Comparison of ENCODE assay signal across 7 cellular contexts in genomic region chr2:96146881-96147592, GRCh38. TPM values are rescaled to one million over a fixed set of nuclear protein-coding genes. Genes with fewer than 3 reads are reported as not detected.
DNase-seq lines count a peak whose midpoint lies in the region; ATAC-seq, FAIRE-seq and TF ChIP-seq lines count a peak whose summit lies in the region.

No MANE protein-coding gene starts in this region.

- peak overlapping the region; percentile 74 to 97 (median 82) for H3K27ac ChIP-seq in Peyer's patch
- H3K27ac ChIP-seq in spleen, result peak overlapping the region; percentile 74 to 95 (median 86)

- TF ChIP-seq POLR2A in Peyer's patch (IDR thresholded peaks at IDR 0.05) (no peak), spleen (IDR thresholded peaks at IDR 0.05) (no peak)

- WGBS in spleen, 5 donors, result 75 to 81% (median 76%) methylated on average over 8 to 9 of the region's 9 CpGs

- no peak for DNase-seq in GM18507 (ENCODE audit: extremely low spot score, insufficient read length, low read depth)
- DNase-seq in Peyer's patch, result peak in 1 of 3 donors; percentile 48
- DNase-seq in effector memory CD8-positive, alpha-beta T cell, result no peak
- peak; percentile 68 for DNase-seq in spleen
- no peak for DNase-seq in foreskin fibroblast

- no peak for ATAC-seq in effector memory CD8-positive, alpha-beta T cell (replicated peaks)
- ATAC-seq in HG02840 (IDR thresholded peaks at IDR 0.05; ENCODE audit: low FRiP score, unreplicated experiment) (no peak), GM19324 (IDR thresholded peaks at IDR 0.05; ENCODE audit: low FRiP score, unreplicated experiment) (no peak)

- H3K27me3 Mint-ChIP-seq in effector memory CD8-positive, alpha-beta T cell, result no peaks in the 10 kb centered on the region

- H3K9me3 ChIP-seq in Peyer's patch (no peaks in the 10 kb centered on the region), spleen (no peaks in the 10 kb centered on the region)

- peak overlapping the region; percentile 93 to 95 for H3K4me3 Mint-ChIP-seq in effector memory CD8-positive, alpha-beta T cell

- H3K4me1 ChIP-seq in Peyer's patch (peaks cover 0 to 41% (median 33%) of the 10 kb centered on the region in 4 donors), spleen (peaks cover 27 to 86% (median 73%) of the 10 kb centered on the region in 6 donors)

- FAIRE-seq in GM18507 (lab: Jason Lieb, UNC), result peak; percentile 18

- peak overlapping the region in 1 of 4 donors; percentile 90 for H3K4me3 ChIP-seq in Peyer's patch
- H3K4me3 ChIP-seq in spleen, result peak overlapping the region in 3 of 8 donors; percentile 67 to 91 (median 71)
- no peak overlapping the region for H3K4me3 ChIP-seq in foreskin fibroblast (ENCODE audit: low read depth in 1 of 2, low read length in 2 of 2)

- H3K36me3 Mint-ChIP-seq in effector memory CD8-positive, alpha-beta T cell (ENCODE audit: insufficient read depth), result peaks cover 66% of the 10 kb centered on the region

- H3K27me3 ChIP-seq in Peyer's patch (no peaks in the 10 kb centered on the region), spleen (replicated peaks in 1 of 7) (no peaks in the 10 kb centered on the region)

- TF ChIP-seq CTCF in Peyer's patch (IDR thresholded peaks at IDR 0.05), result no peak
- TF ChIP-seq CTCF in spleen (IDR thresholded peaks at IDR 0.05 in 8 of 11, conservative IDR thresholded peaks at IDR 0.05 in 3 of 11), result no peak
- TF ChIP-seq CTCF in foreskin fibroblast (IDR thresholded peaks at IDR 0.05; ENCODE audit: low read depth, low read length), result no peak

- no peaks in the 10 kb centered on the region for H3K36me3 ChIP-seq in Peyer's patch
- peaks cover 0 to 24% (median 0%) of the 10 kb centered on the region in 6 donors for H3K36me3 ChIP-seq in spleen

- H3K4me1 Mint-ChIP-seq in effector memory CD8-positive, alpha-beta T cell (ENCODE audit: low read depth in 2 of 2), result peaks cover 50 to 66% of the 10 kb centered on the region in 2 donors

- peak overlapping the region; percentile 94 to 97 for H3K27ac Mint-ChIP-seq in effector memory CD8-positive, alpha-beta T cell

- H3K9me3 Mint-ChIP-seq in effector memory CD8-positive, alpha-beta T cell, result no peaks in the 10 kb centered on the region

- intact Hi-C loops in spleen (cut with DNase I; ENCODE audit: low total_unique reads), result no loop called here

RNA-seq across cellular contexts. Expression of gene DUSP2, which starts 1.8 kb away (rescaled TPM):
- total RNA-seq in Peyer's patch, result 10 to 100 TPM in 1 of 4 donors, 1 to 10 TPM in 3; 2.7 to 28.1 (median 5.6) TPM
- 10 to 100 TPM; 27.2 to 88.0 (median 45.0) TPM for total RNA-seq in spleen
- polyA plus RNA-seq in spleen, result 10 to 100 TPM; 24.2 to 60.8 (median 47.6) TPM

RNA-seq across cellular contexts. Expression of gene ASTL, which starts 8.7 kb away (rescaled TPM):
- not detected for total RNA-seq in Peyer's patch
- 1 to 10 TPM in 2 of 7 donors, under 1 TPM in 4, not detected in 1; 0.49 to 2.2 (median 0.72) TPM for total RNA-seq in spleen
- polyA plus RNA-seq in spleen, result under 1 TPM; 0.24 to 0.33 (median 0.29) TPM

RNA-seq across cellular contexts. Expression of gene ADRA2B, which starts 30.7 kb away (rescaled TPM):
- total RNA-seq in Peyer's patch, result under 1 TPM in 3 of 4 donors, not detected in 1; 0.28 to 0.67 (median 0.53) TPM
- 10 to 100 TPM in 3 of 7 donors, 1 to 10 TPM in 4; 3.1 to 14.2 (median 9.0) TPM for total RNA-seq in spleen
- polyA plus RNA-seq in spleen, result 1 to 10 TPM; 1.8 to 4.2 (median 1.8) TPM
